22 cellular contexts compared by ENCODE assay signal in the genomic region with DNA sequence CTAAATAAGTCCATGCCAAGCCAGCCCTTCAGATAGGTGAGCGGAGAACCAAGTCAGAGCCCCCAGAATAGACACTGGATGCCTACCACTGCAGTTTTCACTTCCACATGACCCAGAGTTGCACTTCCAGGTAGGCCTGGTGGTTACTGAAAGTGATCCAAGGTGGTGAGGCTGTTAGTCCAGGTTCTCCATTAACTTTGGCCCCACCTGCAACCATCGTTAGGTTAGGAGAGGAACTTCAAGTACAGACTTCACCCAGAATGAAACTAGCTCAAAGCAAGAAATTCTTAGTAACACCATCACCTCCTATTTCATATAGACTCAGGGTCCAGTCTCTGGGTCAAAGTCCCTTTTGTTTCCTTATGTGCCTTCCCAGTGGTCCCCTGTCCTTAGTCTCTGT.
DNase-seq lines count a peak whose midpoint lies in the region; ATAC-seq lines count a peak whose summit lies in the region.
"Had no signal": no experiment of that assay in that cellular context is flagged by ENCODE, and none has a peak within 500 bp of the region (broad histone marks: within the 10 kb centered on the region; RNA-seq: fewer than 3 reads in every experiment).

No MANE protein-coding gene starts in this region.

- H3K36me3 Mint-ChIP-seq in activated CD4-positive, alpha-beta T cell treated with anti-CD3 and anti-CD28 coated beads, Interleukin-2, amount 10 ng/mL, durations not matched to agents 7 days and 5 days (ENCODE audit: low read depth), result peaks cover 2% of the 10 kb centered on the region
- H3K36me3 Mint-ChIP-seq: natural killer cell treated with Interleukin-12 subunit alpha and Interleukin-12 subunit beta and Interleukin-15 and Interleukin-18, amount 100 ng/mL, for 72 hours had no signal

- POLR2A ChIA-PET in activated CD4-positive, alpha-beta T cell treated with anti-CD3 and anti-CD28 coated beads, Interleukin-2, amount 10 ng/mL, durations not matched to agents 7 days and 5 days (lab: Charles Lee), result no interaction called here

- no peak overlapping the region for H3K4me3 Mint-ChIP-seq in activated CD4-positive, alpha-beta T cell treated with anti-CD3 and anti-CD28 coated beads, Interleukin-2, amount 10 ng/mL, durations not matched to agents 7 days and 5 days
- H3K4me3 Mint-ChIP-seq: HFFc6 had no signal

- no peaks in the 10 kb centered on the region for H3K27me3 Mint-ChIP-seq in activated CD4-positive, alpha-beta T cell treated with anti-CD3 and anti-CD28 coated beads, Interleukin-2, amount 10 ng/mL, durations not matched to agents 7 days and 5 days
- H3K27me3 Mint-ChIP-seq: natural killer cell treated with Interleukin-12 subunit alpha and Interleukin-12 subunit beta and Interleukin-15 and Interleukin-18, amount 100 ng/mL, for 72 hours had no signal

- ATAC-seq in GM19043 (IDR thresholded peaks at IDR 0.05; ENCODE audit: low read depth, unreplicated experiment) (peak; percentile 52), HG02678 (IDR thresholded peaks at IDR 0.05; ENCODE audit: unreplicated experiment) (peak; percentile 64), HG03571 (IDR thresholded peaks at IDR 0.05; ENCODE audit: unreplicated experiment) (peak; percentile 82), GM19351 (IDR thresholded peaks at IDR 0.05; ENCODE audit: unreplicated experiment) (no peak)
- ATAC-seq: K562; left lobe of liver; natural killer cell treated with Interleukin-12 subunit alpha and Interleukin-12 subunit beta and Interleukin-15 and Interleukin-18, amount 100 ng/mL, for 72 hours had no signal

- CTCF ChIA-PET in activated CD4-positive, alpha-beta T cell treated with anti-CD3 and anti-CD28 coated beads, Interleukin-2, amount 10 ng/mL, durations not matched to agents 7 days and 5 days (lab: Charles Lee), result interaction anchor here (1.6 to 1.9 kb wide), 2 partner anchors 10 to 41 kb away, joined by 4 to 6 read pairs; no protein-coding TSS in a partner anchor

- DNase-seq in renal cortical epithelial cell (ENCODE audit: low read depth) (peak; percentile 13), dedifferentiated amniotic fluid mesenchymal stem cell (ENCODE audit: extremely low spot score) (no peak), HuH-7 (ENCODE audit: low spot score) (no peak)
- no peak for DNase-seq in activated CD4-positive, alpha-beta T cell treated with anti-CD3 and anti-CD28 coated beads, Interleukin-2, amount 10 ng/mL, durations not matched to agents 7 days and 5 days
- DNase-seq: activated effector memory CD4-positive, alpha-beta T cell treated with anti-CD3 and anti-CD28 coated beads, Interleukin-2, amount 50 U/mL, for 16 hours; brain microvascular endothelial cell; COR-L47; HFFc6; NCI-H1694 treated with DMSO at 0.1 percent for 48 hours; NCI-H526 treated with DMSO at 0.1 percent for 48 hours; pancreas; right lobe of liver; Right ventricle myocardium superior; stimulated activated CD4-positive, alpha-beta T cell treated with anti-CD3 and anti-CD28 coated beads, Interleukin-15, amount 100 ng/mL, for 24 hours; T-helper 1 cell had no signal

- peaks cover 10% of the 10 kb centered on the region for H3K4me1 Mint-ChIP-seq in activated CD4-positive, alpha-beta T cell treated with anti-CD3 and anti-CD28 coated beads, Interleukin-2, amount 10 ng/mL, durations not matched to agents 7 days and 5 days

- H3K9me3 Mint-ChIP-seq in activated CD4-positive, alpha-beta T cell treated with anti-CD3 and anti-CD28 coated beads, Interleukin-2, amount 10 ng/mL, durations not matched to agents 7 days and 5 days, result peaks cover 2% of the 10 kb centered on the region
- H3K9me3 Mint-ChIP-seq: HFFc6; natural killer cell treated with Interleukin-12 subunit alpha and Interleukin-12 subunit beta and Interleukin-15 and Interleukin-18, amount 100 ng/mL, for 72 hours had no signal

- H3K27ac Mint-ChIP-seq in activated CD4-positive, alpha-beta T cell treated with anti-CD3 and anti-CD28 coated beads, Interleukin-2, amount 10 ng/mL, durations not matched to agents 7 days and 5 days, result no peak overlapping the region
- H3K27ac Mint-ChIP-seq: HFFc6 had no signal
